Comparison of ENCODE assay signal across 10 cellular contexts in the genomic region with DNA sequence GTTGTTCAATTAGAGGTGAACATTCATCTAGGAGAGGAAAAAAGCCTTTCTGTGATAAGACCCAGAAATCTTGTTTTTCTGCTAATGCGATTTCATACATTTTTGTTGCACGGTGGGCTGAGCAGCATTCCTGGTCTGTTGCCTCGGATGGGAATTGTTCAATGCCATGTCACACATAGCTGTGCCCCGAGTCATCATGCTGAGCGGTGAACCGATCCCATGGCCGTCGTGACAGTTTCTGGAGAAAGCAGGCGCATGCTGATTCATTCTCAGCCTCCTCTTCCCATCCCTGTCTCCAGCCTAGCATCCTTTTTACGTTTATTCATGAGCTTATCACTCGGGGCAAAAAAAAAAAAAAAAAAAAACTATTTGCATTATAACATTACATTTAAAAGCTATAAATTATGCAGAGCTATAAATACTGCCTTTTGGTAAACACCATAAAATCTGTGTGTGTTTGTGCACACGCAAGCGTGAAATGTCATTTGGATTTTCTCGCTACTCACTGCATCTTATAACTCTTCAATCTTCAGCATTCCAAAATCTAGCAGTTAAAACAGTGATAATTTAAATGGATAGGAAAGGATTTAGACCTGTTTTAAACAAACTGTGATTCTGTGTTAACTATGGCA. TPM values are rescaled to one million over a fixed set of nuclear protein-coding genes. Genes with fewer than 3 reads are reported as not detected.
DNase-seq lines count a peak whose midpoint lies in the region; ATAC-seq, FAIRE-seq and TF ChIP-seq lines count a peak whose summit lies in the region.
"Had no signal": no experiment of that assay in that cellular context is flagged by ENCODE, and none has a peak within 500 bp of the region (broad histone marks: within the 10 kb centered on the region; RNA-seq: fewer than 3 reads in every experiment).

No MANE protein-coding gene starts in this region.

- no peaks in the 10 kb centered on the region for H3K36me3 Mint-ChIP-seq in neural progenitor cell
- no peaks in the 10 kb centered on the region for H3K36me3 Mint-ChIP-seq in naive thymus-derived CD8-positive, alpha-beta T cell
- H3K36me3 Mint-ChIP-seq in activated naive CD4-positive, alpha-beta T cell treated with anti-CD3 and anti-CD28 coated beads for 36 hours (ENCODE audit: low read depth), result no peaks in the 10 kb centered on the region
- H3K36me3 Mint-ChIP-seq in natural killer cell treated with Interleukin-12 subunit alpha and Interleukin-12 subunit beta and Interleukin-15 and Interleukin-18, amount 100 ng/mL, for 72 hours, result no peaks in the 10 kb centered on the region

- H3K4me3 Mint-ChIP-seq in neural progenitor cell, result no peak overlapping the region
- H3K4me3 Mint-ChIP-seq in naive thymus-derived CD8-positive, alpha-beta T cell, result no peak overlapping the region
- H3K4me3 Mint-ChIP-seq in activated naive CD4-positive, alpha-beta T cell treated with anti-CD3 and anti-CD28 coated beads for 36 hours, result no peak overlapping the region
- no peak overlapping the region for H3K4me3 Mint-ChIP-seq in natural killer cell treated with Interleukin-12 subunit alpha and Interleukin-12 subunit beta and Interleukin-15 and Interleukin-18, amount 100 ng/mL, for 72 hours

- TF ChIP-seq CTCF in PC-9 (conservative IDR thresholded peaks at IDR 0.05) (no peak), H1 (IDR thresholded peaks at IDR 0.05; ENCODE audit: control extremely low read depth in 1 of 3, insufficient read depth in 1 of 3, low read depth in 1 of 3, low read length in 3 of 3) (no peak), neural progenitor cell (IDR thresholded peaks at IDR 0.05) (no peak)

- H3K79me2 ChIP-seq in PC-9 (ENCODE audit: low read depth) (no peaks in the 10 kb centered on the region), H1 (ENCODE audit: control insufficient read depth in 1 of 2, insufficient read depth in 2 of 2, low read length in 2 of 2) (no peaks in the 10 kb centered on the region), neural progenitor cell (ENCODE audit: low read depth) (no peaks in the 10 kb centered on the region)

- TF ChIP-seq RAD21 in H1 (IDR thresholded peaks at IDR 0.05 in 1 of 2, conservative IDR thresholded peaks at IDR 0.05 in 1 of 2; ENCODE audit: low read depth in 2 of 2, low read length in 2 of 2), result no peak

- no peaks in the 10 kb centered on the region; the same call in 1 of the 2 replicates for H3F3A ChIP-seq in PC-9 (ENCODE audit: insufficient read depth, low read depth)
- no peaks in the 10 kb centered on the region for H3F3A ChIP-seq in neural progenitor cell (ENCODE audit: low read depth)

- H3K9me2 ChIP-seq in PC-9 (ENCODE audit: insufficient read depth), result no peaks in the 10 kb centered on the region

- peak overlapping the region; percentile 83 for H3K27ac Mint-ChIP-seq in neural progenitor cell
- H3K27ac Mint-ChIP-seq in naive thymus-derived CD8-positive, alpha-beta T cell, result no peak overlapping the region
- H3K27ac Mint-ChIP-seq in activated naive CD4-positive, alpha-beta T cell treated with anti-CD3 and anti-CD28 coated beads for 36 hours, result no peak overlapping the region
- no peak overlapping the region for H3K27ac Mint-ChIP-seq in natural killer cell treated with Interleukin-12 subunit alpha and Interleukin-12 subunit beta and Interleukin-15 and Interleukin-18, amount 100 ng/mL, for 72 hours

- WGBS in H1 (ENCODE audit: extremely low coverage in 1 of 2, insufficient coverage in 1 of 2, insufficient read length in 1 of 2, insufficient replicate concordance in 2 of 2, low coverage in 1 of 2, low lambda C conversion rate in 2 of 2, missing lambda C conversion rate in 1 of 2), 2 experiments, result 68% methylated on average over 14 of the region's 14 CpGs; no CpG with 5 or more reads in 1 of the 2 experiments

- POLR2A ChIA-PET in PC-9 (lab: Charles Lee; ENCODE audit: unreplicated experiment) (interaction anchor here (0.5 to 0.6 kb wide), 3 partner anchors 32 to 552 kb away, joined by 3 to 26 read pairs (median 6); no protein-coding TSS in a partner anchor), H1 (lab: Charles Lee; ENCODE audit: partially characterized antibody) (no interaction called here)
- POLR2A ChIA-PET in naive thymus-derived CD8-positive, alpha-beta T cell (lab: Charles Lee), result no interaction called here

- peak; percentile 43 for FAIRE-seq in GM12891 (lab: Jason Lieb, UNC)
- FAIRE-seq in H1 (lab: Jason Lieb, UNC), result no peak

- no peak overlapping the region for H2BK5ac ChIP-seq in H1 (ENCODE audit: low read depth, low read length)

- no peaks in the 10 kb centered on the region for H3K23me2 ChIP-seq in H1 (ENCODE audit: low read depth, low read length)

- H3K4ac ChIP-seq in H1 (replicated peaks; ENCODE audit: insufficient read length, low read depth, low read length), result no peak overlapping the region

- peaks cover 7% of the 10 kb centered on the region for H3K9me3 ChIP-seq in PC-9 (ENCODE audit: insufficient read depth, low read depth)
- H3K9me3 ChIP-seq in H1 (ENCODE audit: insufficient read depth in 2 of 2, low read depth in 1 of 2, low read length in 1 of 2), result no peaks in the 10 kb centered on the region
- no peaks in the 10 kb centered on the region for H3K9me3 ChIP-seq in neural progenitor cell (ENCODE audit: low read depth)
- H3K9me3 ChIP-seq: left lung had no signal

- H2AFZ ChIP-seq in PC-9, result no peak overlapping the region; the same call in 1 of the 2 replicates
- H2AFZ ChIP-seq in H1 (ENCODE audit: low read length), result no peak overlapping the region
- H2AFZ ChIP-seq in neural progenitor cell (replicated peaks), result no peak overlapping the region

- H3K14ac ChIP-seq in H1 (ENCODE audit: insufficient read length), result no peak overlapping the region

- TF ChIP-seq POLR2A in GM12891 (IDR thresholded peaks at IDR 0.05; ENCODE audit: low read depth, low read length) (no peak), H1 (IDR thresholded peaks at IDR 0.05; ENCODE audit: control extremely low read depth in 1 of 2, low read depth in 2 of 2, low read length in 2 of 2) (no peak)

- H4K91ac ChIP-seq in H1 (replicated peaks; ENCODE audit: insufficient read length, low read length), result no peak overlapping the region

- no peak for TF ChIP-seq EP300 in H1 (IDR thresholded peaks at IDR 0.05; ENCODE audit: borderline replicate concordance in 1 of 2, low read depth in 2 of 2, low read length in 2 of 2)

- no peak overlapping the region for H2BK20ac ChIP-seq in H1 (ENCODE audit: low read length)

- H4K20me1 ChIP-seq in PC-9 (ENCODE audit: insufficient read depth), result no peaks in the 10 kb centered on the region
- no peaks in the 10 kb centered on the region for H4K20me1 ChIP-seq in H1 (replicated peaks in 1 of 2; ENCODE audit: control insufficient read depth in 1 of 2, insufficient read depth in 2 of 2, low read length in 2 of 2)
- no peaks in the 10 kb centered on the region for H4K20me1 ChIP-seq in neural progenitor cell (ENCODE audit: low read depth)

- no peak overlapping the region for H4K5ac ChIP-seq in H1 (ENCODE audit: insufficient read length, low read depth, low read length)

- H3K9ac ChIP-seq in H1 (replicated peaks in 1 of 4; ENCODE audit: extremely low read depth in 1 of 4, low read depth in 3 of 4, low read length in 3 of 4), result no peak overlapping the region
- H3K9ac ChIP-seq in neural progenitor cell, result no peak overlapping the region
- H3K9ac ChIP-seq: KMS-11 had no signal

- H3K4me2 ChIP-seq in PC-9 (peak overlapping the region; percentile 35), H1 (ENCODE audit: insufficient read depth in 1 of 2, low read depth in 2 of 2, low read length in 2 of 2) (no peak overlapping the region), neural progenitor cell (no peak overlapping the region)
- H3K4me2 ChIP-seq: KMS-11 had no signal

- peaks cover 42% of the 10 kb centered on the region for H3K4me1 Mint-ChIP-seq in neural progenitor cell
- H3K4me1 Mint-ChIP-seq in naive thymus-derived CD8-positive, alpha-beta T cell, result peaks cover 0 to 17% (median 6%) of the 10 kb centered on the region in 4 donors
- no peaks in the 10 kb centered on the region for H3K4me1 Mint-ChIP-seq in activated naive CD4-positive, alpha-beta T cell treated with anti-CD3 and anti-CD28 coated beads for 36 hours (ENCODE audit: low read depth)
- peaks cover 9 to 10% of the 10 kb centered on the region in 2 donors for H3K4me1 Mint-ChIP-seq in natural killer cell treated with Interleukin-12 subunit alpha and Interleukin-12 subunit beta and Interleukin-15 and Interleukin-18, amount 100 ng/mL, for 72 hours (ENCODE audit: low read depth in 2 of 2)

- intact Hi-C loops in PC-9 (cut with micrococcal nuclease; ENCODE audit: unreplicated experiment), result loop anchor here (2.0 to 10.0 kb wide), 3 partner anchors 31 to 827 kb away; a partner anchor contains a TSS
- intact Hi-C loops in activated naive CD4-positive, alpha-beta T cell treated with anti-CD3 and anti-CD28 coated beads for 36 hours (cut with micrococcal nuclease), result no loop called here

- no peak overlapping the region for H2AK5ac ChIP-seq in H1 (ENCODE audit: low read depth, low read length)

- H3K4me1 ChIP-seq in PC-9 (replicated peaks; ENCODE audit: insufficient read depth) (peaks cover 17% of the 10 kb centered on the region), H1 (replicated peaks in 1 of 4; ENCODE audit: control insufficient read depth in 3 of 4, insufficient read depth in 4 of 4, low read length in 3 of 4) (peaks cover 0 to 4% (median 2%) of the 10 kb centered on the region in 4 experiments; a peak in 2 of 7 replicates), neural progenitor cell (no peaks in the 10 kb centered on the region)

- BruUV-seq in PC-9 (replicated peaks; lab: Mats Ljungman, UMichigan), result no TSS peak

- no peak overlapping the region for H3K4me3 ChIP-seq in PC-9
- no peak overlapping the region for H3K4me3 ChIP-seq in H1 (ENCODE audit: extremely low read depth in 1 of 4, insufficient read depth in 2 of 4, low read depth in 3 of 4, low read length in 4 of 4)
- no peak overlapping the region for H3K4me3 ChIP-seq in neural progenitor cell
- H3K4me3 ChIP-seq: left lung had no signal

- no peak overlapping the region for H2BK12ac ChIP-seq in H1 (ENCODE audit: low read depth, low read length)

- H3K23ac ChIP-seq in H1 (ENCODE audit: insufficient read length), result no peak overlapping the region

- H3K9me3 Mint-ChIP-seq in neural progenitor cell, result peaks cover 3% of the 10 kb centered on the region
- no peaks in the 10 kb centered on the region for H3K9me3 Mint-ChIP-seq in naive thymus-derived CD8-positive, alpha-beta T cell
- no peaks in the 10 kb centered on the region for H3K9me3 Mint-ChIP-seq in activated naive CD4-positive, alpha-beta T cell treated with anti-CD3 and anti-CD28 coated beads for 36 hours
- H3K9me3 Mint-ChIP-seq in natural killer cell treated with Interleukin-12 subunit alpha and Interleukin-12 subunit beta and Interleukin-15 and Interleukin-18, amount 100 ng/mL, for 72 hours, result no peaks in the 10 kb centered on the region

- no peak overlapping the region for H4K8ac ChIP-seq in H1 (ENCODE audit: extremely low read depth, insufficient read depth, low read length)

- DNase-seq in GM12891 (ENCODE audit: insufficient read length, low spot score), result no peak
- peak; percentile 64 to 88 for DNase-seq in PC-9
- peak in 1 of 2 experiments; percentile 58 for DNase-seq in H1 (ENCODE audit: low read depth in 1 of 2, low spot score in 2 of 2)
- peak; percentile 15 for DNase-seq in neural progenitor cell (ENCODE audit: low spot score)
- DNase-seq in naive thymus-derived CD8-positive, alpha-beta T cell, result no peak
- no peak for DNase-seq in activated naive CD4-positive, alpha-beta T cell treated with anti-CD3 and anti-CD28 coated beads for 36 hours
- DNase-seq in natural killer cell treated with Interleukin-12 subunit alpha and Interleukin-12 subunit beta and Interleukin-15 and Interleukin-18, amount 100 ng/mL, for 72 hours (ENCODE audit: low spot score), result no peak
- DNase-seq: left lung had no signal

- H2BK15ac ChIP-seq in H1 (ENCODE audit: low read length), result no peak overlapping the region

- H3K27ac ChIP-seq in PC-9 (peak overlapping the region; percentile 47), H1 (ENCODE audit: low read depth, low read length) (no peak overlapping the region), neural progenitor cell (no peak overlapping the region)
- H3K27ac ChIP-seq: KMS-11, left lung had no signal

- H3K27me3 ChIP-seq in PC-9 (ENCODE audit: insufficient read depth, low read depth) (no peaks in the 10 kb centered on the region), H1 (replicated peaks in 1 of 4; ENCODE audit: control insufficient read depth in 3 of 4, extremely low read depth in 1 of 4, insufficient read depth in 3 of 4, low read length in 3 of 4) (peaks cover 0 to 2% (median 0%) of the 10 kb centered on the region in 4 experiments; a peak in 1 of 7 replicates), neural progenitor cell (no peaks in the 10 kb centered on the region)
- H3K27me3 ChIP-seq: left lung had no signal

- CTCF ChIA-PET in PC-9 (lab: Charles Lee), result interaction anchor here (0.6 to 1.8 kb wide), 3 partner anchors 184 to 1067 kb away, joined by 5 to 6 read pairs (median 5); no protein-coding TSS in a partner anchor
- CTCF ChIA-PET in H1 (lab: Charles Lee; ENCODE audit: partially characterized antibody), result interaction anchor here (1.1 to 3.6 kb wide), 3 partner anchors 19 to 36 kb away, joined by 3 to 20 read pairs (median 4); no protein-coding TSS in a partner anchor
- CTCF ChIA-PET in activated naive CD4-positive, alpha-beta T cell treated with anti-CD3 and anti-CD28 coated beads for 36 hours (lab: Charles Lee), result interaction anchor here (0.9 to 1.2 kb wide), 2 partner anchors 19 to 137 kb away, joined by 3 read pairs; no protein-coding TSS in a partner anchor

- H2BK120ac ChIP-seq in H1 (replicated peaks; ENCODE audit: low read depth, low read length), result no peak overlapping the region

- no peak overlapping the region for H3K18ac ChIP-seq in H1 (ENCODE audit: extremely low read depth, low read length)

- no peaks in the 10 kb centered on the region for H3K36me3 ChIP-seq in PC-9 (ENCODE audit: low read depth)
- no peaks in the 10 kb centered on the region for H3K36me3 ChIP-seq in H1 (ENCODE audit: control insufficient read depth in 2 of 4, insufficient read depth in 4 of 4, low read length in 3 of 4)
- no peaks in the 10 kb centered on the region for H3K36me3 ChIP-seq in neural progenitor cell
- H3K36me3 ChIP-seq: left lung had no signal

- no peak for ATAC-seq in naive thymus-derived CD8-positive, alpha-beta T cell
- ATAC-seq in natural killer cell treated with Interleukin-12 subunit alpha and Interleukin-12 subunit beta and Interleukin-15 and Interleukin-18, amount 100 ng/mL, for 72 hours, result no peak
- ATAC-seq in GM21515 (IDR thresholded peaks at IDR 0.05; ENCODE audit: unreplicated experiment), result no peak
- ATAC-seq: left lung had no signal

- H3K56ac ChIP-seq in H1 (replicated peaks; ENCODE audit: insufficient read length, low read depth, low read length), result no peak overlapping the region

- H3K27me3 Mint-ChIP-seq in neural progenitor cell (ENCODE audit: insufficient read depth, low read depth), result peaks cover 11% of the 10 kb centered on the region
- H3K27me3 Mint-ChIP-seq in naive thymus-derived CD8-positive, alpha-beta T cell, result peaks cover 6 to 23% (median 17%) of the 10 kb centered on the region in 5 donors
- H3K27me3 Mint-ChIP-seq in activated naive CD4-positive, alpha-beta T cell treated with anti-CD3 and anti-CD28 coated beads for 36 hours (ENCODE audit: low read depth), result peaks cover 12% of the 10 kb centered on the region
- peaks cover 13 to 15% of the 10 kb centered on the region in 2 donors for H3K27me3 Mint-ChIP-seq in natural killer cell treated with Interleukin-12 subunit alpha and Interleukin-12 subunit beta and Interleukin-15 and Interleukin-18, amount 100 ng/mL, for 72 hours

- no peaks in the 10 kb centered on the region for H3K79me1 ChIP-seq in H1 (ENCODE audit: low read depth, low read length)

RNA-seq across cellular contexts. Expression of a gene that starts 58.9 kb away (rescaled TPM):
- polyA plus RNA-seq in GM12891 (2012; ENCODE audit: low read depth, missing spikeins), result 114 TPM
- total RNA-seq in PC-9 (2021) (17.9 and 19.5 TPM in 2 replicates), neural progenitor cell (ENCODE audit: low replicate concordance) (22.7 and 34.0 TPM in 2 replicates)
- 20.9 and 21.9 TPM in 2 replicates for total RNA-seq in H1 (2021; fragmentation: NEBNext Ultra II Directional; extraction: Animal tissue kit (Norgen Biotek cat#: 25700))
- 6.6 and 9.7 TPM in 2 replicates for polyA plus RNA-seq in H1 (2011; rRNA removed)
- 13.2 TPM for polyA plus RNA-seq in H1 (2011; cell fraction: cytosol; rRNA removed)
- polyA plus RNA-seq in H1 (2011; cell fraction: nucleus; rRNA removed), result 18.1 TPM
- polyA plus RNA-seq in H1 (2012, experiment 1 of 2), result 18.8 to 22.2 TPM (median 20.2 TPM) in 4 replicates
- 2.7 TPM for polyA plus RNA-seq in H1 (2012, experiment 2 of 2)
- polyA plus RNA-seq in H1 (2013, experiment 1 of 2), result 29.2 TPM
- polyA plus RNA-seq in H1 (2013, experiment 2 of 2), result 34.3 TPM
- 9.6 and 15.1 TPM in 2 replicates for polyA minus RNA-seq in H1 (2011; rRNA and poly(A)+ RNA removed)
- polyA minus RNA-seq in H1 (2011; cell fraction: cytosol; rRNA and poly(A)+ RNA removed), result 11.4 TPM
- polyA minus RNA-seq in H1 (2011; cell fraction: nucleus; rRNA and poly(A)+ RNA removed), result 21.1 TPM
- total RNA-seq in naive thymus-derived CD8-positive, alpha-beta T cell, result 10 to 100 TPM; 26.3 to 30.1 TPM
- polyA plus RNA-seq in naive thymus-derived CD8-positive, alpha-beta T cell, result 10 to 100 TPM; 19.4 to 36.6 (median 28.4) TPM
- 10 to 100 TPM; 25.5 to 26.4 TPM for total RNA-seq in activated naive CD4-positive, alpha-beta T cell treated with anti-CD3 and anti-CD28 coated beads for 36 hours
- total RNA-seq in natural killer cell treated with Interleukin-12 subunit alpha and Interleukin-12 subunit beta and Interleukin-15 and Interleukin-18, amount 100 ng/mL, for 72 hours, result 10 to 100 TPM; 19.8 to 31.9 TPM

Comparison
In these comparisons a context has a peak if more than half of its experiments do, and no peak if none do; other contexts are left out.
1. DNase-seq: peak in PC-9 (2 of 2) and neural progenitor cell (single experiment); none in GM12891 (single experiment), naive thymus-derived CD8-positive, alpha-beta T cell (0 of 10), activated naive CD4-positive, alpha-beta T cell treated with anti-CD3 and anti-CD28 coated beads for 36 hours (single experiment) and natural killer cell treated with Interleukin-12 subunit alpha and Interleukin-12 subunit beta and Interleukin-15 and Interleukin-18, amount 100 ng/mL, for 72 hours (single experiment).